Comparison of ENCODE assay signal across 13 cellular contexts in the genomic region with DNA sequence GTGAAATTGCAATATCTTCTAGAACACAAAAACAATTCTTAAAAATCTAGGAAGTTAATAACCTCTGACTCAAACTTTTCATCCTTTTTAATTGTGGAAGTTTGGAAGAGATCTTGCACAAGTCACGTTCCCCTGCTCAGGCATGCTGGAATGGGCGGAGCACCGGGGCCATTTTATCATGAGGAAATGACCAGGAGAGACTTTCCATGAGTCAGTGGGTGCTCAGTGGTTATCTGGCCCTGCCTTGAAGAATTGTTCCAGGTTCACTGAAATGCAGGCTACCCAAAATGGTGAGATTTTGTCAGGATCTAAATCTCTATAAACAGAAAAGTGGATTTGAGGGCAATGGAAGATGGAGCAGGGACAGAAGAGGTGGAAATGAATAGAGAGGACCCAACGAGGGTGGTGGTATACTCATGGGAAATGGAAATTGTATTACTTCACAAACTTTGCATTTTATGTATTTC.
DNase-seq lines count a peak whose midpoint lies in the region; ATAC-seq and TF ChIP-seq lines count a peak whose summit lies in the region.
"Had no signal": no experiment of that assay in that cellular context is flagged by ENCODE, and none has a peak within 500 bp of the region (broad histone marks: within the 10 kb centered on the region; RNA-seq: fewer than 3 reads in every experiment).

No MANE protein-coding gene starts in this region.

- CTCF ChIA-PET in activated CD4-positive, alpha-beta memory T cell treated with anti-CD3 and anti-CD28 coated beads for 36 hours (lab: Charles Lee), result interaction anchor here (1.7 to 5.0 kb wide), 4 partner anchors 21 to 125 kb away, joined by 4 to 34 read pairs (median 10); no protein-coding TSS in a partner anchor

- H3K4me1 Mint-ChIP-seq in activated CD4-positive, alpha-beta memory T cell treated with anti-CD3 and anti-CD28 coated beads for 36 hours (ENCODE audit: low read depth), result peaks cover 69% of the 10 kb centered on the region
- H3K4me1 Mint-ChIP-seq: brain had no signal

- no peak overlapping the region for H3K27ac ChIP-seq in GM23248
- H3K27ac ChIP-seq: C4-2B, esophagus squamous epithelium had no signal

- in situ Hi-C loops in GM23248 (cut with MboI), result no loop called here

- peak in 1 of 2 donors; percentile 59 for ATAC-seq in left cardiac atrium
- no peak for ATAC-seq in GM21717 (IDR thresholded peaks at IDR 0.05; ENCODE audit: unreplicated experiment)

- no peaks in the 10 kb centered on the region for H3K9me3 Mint-ChIP-seq in activated CD4-positive, alpha-beta memory T cell treated with anti-CD3 and anti-CD28 coated beads for 36 hours
- H3K9me3 Mint-ChIP-seq: brain, nephron had no signal

- no peaks in the 10 kb centered on the region for H3K27me3 Mint-ChIP-seq in activated CD4-positive, alpha-beta memory T cell treated with anti-CD3 and anti-CD28 coated beads for 36 hours

- 25 to 34% methylated on average over 4 of the region's 4 CpGs for WGBS in GM23248 (ENCODE audit: low coverage in 1 of 2, low lambda C conversion rate in 2 of 2, missing lambda C conversion rate in 2 of 2), 2 experiments

- no peaks in the 10 kb centered on the region for H4K20me1 ChIP-seq in GM23248 (ENCODE audit: insufficient read depth)

- no peak overlapping the region for H3K9ac ChIP-seq in GM23248

- peak overlapping the region; percentile 77 for H2AFZ ChIP-seq in GM23248

- DNase-seq in AG10803 (ENCODE audit: low read depth) (peak; percentile 30), GM23248 (peak; percentile 79), left cardiac atrium (peak; percentile 57), NCI-H446 (lab: John Stamatoyannopoulos, UW) (no peak), inferior parietal cortex (ENCODE audit: extremely low spot score) (no peak)
- DNase-seq in activated CD4-positive, alpha-beta memory T cell treated with anti-CD3 and anti-CD28 coated beads for 36 hours, result peak; percentile 56
- no peak for DNase-seq in stimulated activated CD4-positive, alpha-beta T cell treated with anti-CD3 and anti-CD28 coated beads, Interleukin-4, amount 100 ng/mL, for 4 hours
- DNase-seq: esophagus squamous epithelium; stimulated activated CD4-positive, alpha-beta T cell treated with anti-CD3 and anti-CD28 coated beads, Interleukin-12 subunit alpha, Interleukin-12 subunit beta, amount 100 ng/mL, for 4 hours had no signal

- H3K4me3 ChIP-seq in AG10803 (ENCODE audit: low read length), result no peak overlapping the region
- H3K4me3 ChIP-seq in GM23248, result no peak overlapping the region
- H3K4me3 ChIP-seq: esophagus squamous epithelium had no signal

- H3K79me2 ChIP-seq in GM23248 (ENCODE audit: insufficient read depth), result no peaks in the 10 kb centered on the region

- no peaks in the 10 kb centered on the region for H3K9me2 ChIP-seq in GM23248 (ENCODE audit: insufficient read depth)

- POLR2A ChIA-PET in activated CD4-positive, alpha-beta memory T cell treated with anti-CD3 and anti-CD28 coated beads for 36 hours (lab: Charles Lee), result interaction anchor here (0.7 to 2.2 kb wide), 8 partner anchors 16 to 54 kb away, joined by 3 to 12 read pairs (median 4); no protein-coding TSS in a partner anchor

- no peak for TF ChIP-seq CTCF in AG10803 (conservative IDR thresholded peaks at IDR 0.05; ENCODE audit: low read length)

- no peaks in the 10 kb centered on the region for H3K27me3 ChIP-seq in GM23248 (replicated peaks; ENCODE audit: insufficient read depth)
- H3K27me3 ChIP-seq: esophagus squamous epithelium had no signal

- no peak overlapping the region for H3K4me2 ChIP-seq in GM23248 (ENCODE audit: unreplicated experiment)

- H3K9me3 ChIP-seq in GM23248 (ENCODE audit: low read depth), result no peaks in the 10 kb centered on the region
- H3K9me3 ChIP-seq: esophagus squamous epithelium had no signal

- H3K4me3 Mint-ChIP-seq in activated CD4-positive, alpha-beta memory T cell treated with anti-CD3 and anti-CD28 coated beads for 36 hours, result peak overlapping the region; percentile 71
- H3K4me3 Mint-ChIP-seq: brain, nephron had no signal

- peaks cover 11% of the 10 kb centered on the region for H3K4me1 ChIP-seq in GM23248 (ENCODE audit: insufficient read depth)

- peak overlapping the region; percentile 90 for H3K27ac Mint-ChIP-seq in activated CD4-positive, alpha-beta memory T cell treated with anti-CD3 and anti-CD28 coated beads for 36 hours
- H3K27ac Mint-ChIP-seq: brain, nephron had no signal

- no peaks in the 10 kb centered on the region for H3K36me3 ChIP-seq in GM23248 (ENCODE audit: low read depth)
- H3K36me3 ChIP-seq: esophagus squamous epithelium had no signal

- intact Hi-C loops in activated CD4-positive, alpha-beta memory T cell treated with anti-CD3 and anti-CD28 coated beads for 36 hours (cut with micrococcal nuclease), result no loop called here
- intact Hi-C loops in left cardiac atrium (cut with DNase I), result no loop called here

- H3F3A ChIP-seq in GM23248 (ENCODE audit: insufficient read depth), result peaks cover 13% of the 10 kb centered on the region; the same call in 1 of the 2 replicates

- H3K36me3 Mint-ChIP-seq in activated CD4-positive, alpha-beta memory T cell treated with anti-CD3 and anti-CD28 coated beads for 36 hours, result peaks cover 5% of the 10 kb centered on the region
- H3K36me3 Mint-ChIP-seq: brain had no signal

Comparison
In these comparisons a context has a peak if more than half of its experiments do, and no peak if none do; other contexts are left out.
1. DNase-seq: peak in AG10803 (single experiment), GM23248 (single experiment), activated CD4-positive, alpha-beta memory T cell treated with anti-CD3 and anti-CD28 coated beads for 36 hours (single experiment) and left cardiac atrium (single experiment); none in NCI-H446 (0 of 2), inferior parietal cortex (single experiment) and stimulated activated CD4-positive, alpha-beta T cell treated with anti-CD3 and anti-CD28 coated beads, Interleukin-4, amount 100 ng/mL, for 4 hours (0 of 2).